Comparison of ENCODE assay signal across 9 cellular contexts in the genomic region with DNA sequence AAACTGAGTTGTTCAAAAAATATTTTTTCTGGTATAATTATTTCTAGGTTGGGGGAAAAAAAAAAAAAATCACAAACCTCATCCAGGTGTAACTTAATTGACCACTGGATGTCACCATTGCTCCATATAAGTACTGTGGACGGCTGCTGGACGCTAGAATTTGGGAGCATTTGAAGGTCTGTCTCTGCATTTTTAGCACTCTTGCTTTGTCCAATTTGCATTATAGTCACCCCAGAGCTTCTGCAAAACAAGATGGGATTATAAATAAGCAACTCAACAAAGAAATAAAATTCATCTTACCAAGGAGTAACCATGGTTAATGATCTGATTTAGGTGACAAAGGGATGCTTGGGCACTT.
DNase-seq lines count a peak whose midpoint lies in the region; FAIRE-seq and TF ChIP-seq lines count a peak whose summit lies in the region.
"Had no signal": no experiment of that assay in that cellular context is flagged by ENCODE, and none has a peak within 500 bp of the region (broad histone marks: within the 10 kb centered on the region; RNA-seq: fewer than 3 reads in every experiment).

No MANE protein-coding gene starts in this region.

- H3K9me3 ChIP-seq in ovary = no peaks in the 10 kb centered on the region

- TF ChIP-seq EP300 in ovary (IDR thresholded peaks at IDR 0.05) = no peak

- H3K4me3 ChIP-seq in AG09309 (ENCODE audit: control insufficient read depth, low read depth, low read length) (no peak overlapping the region), ovary (no peak overlapping the region)

- no peak for TF ChIP-seq POLR2A in ovary (IDR thresholded peaks at IDR 0.05)

- WGBS in ovary, 3 donors = 2 to 6% (median 3%) methylated on average over 2 of the region's 2 CpGs

- H3K36me3 ChIP-seq in ovary = no peaks in the 10 kb centered on the region

- H3K27me3 ChIP-seq in ovary = no peaks in the 10 kb centered on the region

- H3K27ac ChIP-seq in ovary = no peak overlapping the region

- POLR2A ChIA-PET in HEK293T (lab: Yijun Ruan, JAX) = no interaction called here

- TF ChIP-seq CTCF in AG09309 (IDR thresholded peaks at IDR 0.05; ENCODE audit: control insufficient read depth, insufficient read depth, low read depth, low read length, missing control alignments) (peak; percentile 37), ovary (IDR thresholded peaks at IDR 0.05) (peak in 1 of 3 donors; percentile 9)

- FAIRE-seq in islet of Langerhans (lab: Jason Lieb, UNC) = peak; percentile 79

- DNase-seq in AG09309 (ENCODE audit: low read depth) (no peak), HEK293T (ENCODE audit: extremely low spot score) (peak; percentile 70), SK-N-DZ (ENCODE audit: low spot score) (peak; percentile 43), NCI-H187 (lab: John Stamatoyannopoulos, UW) (no peak), NCI-H226 (no peak), ovary (no peak)
- DNase-seq in stimulated activated naive CD4-positive, alpha-beta T cell treated with Interleukin-2 at 50 U/mL for 16 hours (lab: John Stamatoyannopoulos, UW) = no peak
- DNase-seq: activated naive CD8-positive, alpha-beta T cell treated with anti-CD3 and anti-CD28 coated beads, Interleukin-2, amount 10 ng/mL, durations not matched to agents 7 days and 5 days had no signal

- intact Hi-C loops in ovary (cut with DNase I) = loop anchor here in 3 of 4 donors (5.0 kb wide), 1 partner anchor 183 kb away; no protein-coding TSS in a partner anchor

- CTCF ChIA-PET in HEK293T (lab: Yijun Ruan, JAX) = interaction anchor here (0.6 to 4.2 kb wide), 15 partner anchors 9 to 610 kb away, joined by 3 to 36 read pairs (median 4); no protein-coding TSS in a partner anchor

- no peaks in the 10 kb centered on the region for H3K4me1 ChIP-seq in ovary (ENCODE audit: insufficient read depth)

TF ChIP-seq in HEK293T, 16 proteins besides CTCF, POLR2A, EP300 and RAD21:
- TF ChIP-seq, protein P1, sequence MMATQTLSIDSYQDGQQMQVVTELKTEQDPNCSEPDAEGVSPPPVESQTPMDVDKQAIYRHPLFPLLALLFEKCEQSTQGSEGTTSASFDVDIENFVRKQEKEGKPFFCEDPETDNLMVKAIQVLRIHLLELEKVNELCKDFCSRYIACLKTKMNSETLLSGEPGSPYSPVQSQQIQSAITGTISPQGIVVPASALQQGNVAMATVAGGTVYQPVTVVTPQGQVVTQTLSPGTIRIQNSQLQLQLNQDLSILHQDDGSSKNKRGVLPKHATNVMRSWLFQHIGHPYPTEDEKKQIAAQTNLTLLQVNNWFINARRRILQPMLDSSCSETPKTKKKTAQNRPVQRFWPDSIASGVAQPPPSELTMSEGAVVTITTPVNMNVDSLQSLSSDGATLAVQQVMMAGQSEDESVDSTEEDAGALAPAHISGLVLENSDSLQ (IDR thresholded peaks at IDR 0.05) = no peak
- peak; percentile 88 for TF ChIP-seq ZNF384 (IDR thresholded peaks at IDR 0.05)

Comparison
In these comparisons a context has a peak if more than half of its experiments do, and no peak if none do; other contexts are left out.
1. DNase-seq: peak in HEK293T (single experiment) and SK-N-DZ (single experiment); none in AG09309 (single experiment), stimulated activated naive CD4-positive, alpha-beta T cell treated with Interleukin-2 at 50 U/mL for 16 hours (single experiment), NCI-H187 (0 of 2), NCI-H226 (single experiment) and ovary (0 of 5).